Comparison of ENCODE assay signal across 9 cellular contexts in the genomic region with DNA sequence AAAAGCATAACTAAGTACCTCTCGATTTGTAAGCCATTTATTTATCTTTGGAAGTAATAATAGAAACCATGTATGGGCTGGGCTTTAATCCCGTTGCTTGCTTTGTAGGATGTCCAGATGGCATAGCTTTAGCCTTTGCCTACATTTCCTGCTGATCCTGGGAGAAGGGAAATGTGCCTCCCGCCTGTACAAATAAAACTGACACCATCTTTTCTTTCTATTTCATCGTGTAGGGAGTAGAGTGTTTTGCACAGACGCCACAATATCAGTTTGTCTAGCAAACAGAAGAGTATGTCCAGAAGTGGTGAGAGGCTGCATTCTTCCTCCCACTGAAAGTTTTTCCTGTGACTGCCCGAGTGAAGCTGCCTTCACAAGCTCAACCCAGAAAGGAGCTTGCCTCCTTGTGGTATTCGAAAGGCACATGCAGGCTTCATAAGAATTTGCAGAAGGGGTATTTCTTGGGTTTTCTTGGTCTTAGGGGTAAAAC. TPM values are rescaled to one million over a fixed set of nuclear protein-coding genes. Genes with fewer than 3 reads are reported as not detected.
A peak's percentile ranks its signal among the peaks of the same experiment; 100 is the strongest.
DNase-seq lines count a peak whose midpoint lies in the region; ATAC-seq and TF ChIP-seq lines count a peak whose summit lies in the region.
"Had no signal": no experiment of that assay in that cellular context is flagged by ENCODE, and none has a peak within 500 bp of the region (broad histone marks: within the 10 kb centered on the region; RNA-seq: fewer than 3 reads in every experiment).

No MANE protein-coding gene starts in this region.

- 10 to 30% methylated on average over 7 of the region's 7 CpGs for WGBS in lung, 2 donors
- 15% methylated on average over 7 of the region's 7 CpGs for whole genome bisulfite sequencing in prostate gland

- H3K9me3 Mint-ChIP-seq in T-cell, result no peaks in the 10 kb centered on the region

- H3K9me3 ChIP-seq in lung (ENCODE audit: control insufficient read depth in 2 of 2, insufficient read depth in 1 of 2, low read length in 1 of 2) (no peaks in the 10 kb centered on the region), prostate gland (no peaks in the 10 kb centered on the region)

- peaks cover 4 to 5% of the 10 kb centered on the region in 2 donors for H3K4me1 ChIP-seq in lung (ENCODE audit: control insufficient read depth in 2 of 2, insufficient read depth in 2 of 2, low read length in 2 of 2)
- H3K4me1 ChIP-seq in prostate gland (replicated peaks), result peaks cover 4% of the 10 kb centered on the region

- H3K4me3 Mint-ChIP-seq in T-cell, result no peak overlapping the region

- no peaks in the 10 kb centered on the region for H3K4me1 Mint-ChIP-seq in T-cell

- peak overlapping the region; percentile 29 for H3K4me3 ChIP-seq in AG04449 (ENCODE audit: low read depth, low read length)
- H3K4me3 ChIP-seq in coronary artery, result peak overlapping the region; percentile 43
- H3K4me3 ChIP-seq in lung, result no peak overlapping the region
- H3K4me3 ChIP-seq in prostate gland, result no peak overlapping the region

- no peaks in the 10 kb centered on the region for H3K27me3 Mint-ChIP-seq in T-cell

- no peak for TF ChIP-seq POLR2A in prostate gland (IDR thresholded peaks at IDR 0.05)

- POLR2A ChIA-PET in AG04449 (lab: Yijun Ruan, JAX) (interaction anchor here (0.6 to 1.0 kb wide), 3 partner anchors 67 to 114 kb away, joined by 3 read pairs; a partner anchor contains a TSS), T-cell (lab: Charles Lee) (interaction anchor here in 1 of 2 donors (0.6 kb wide), 2 partner anchors 10 to 14 kb away, joined by 3 to 8 read pairs; no protein-coding TSS in a partner anchor)

- H3K27ac ChIP-seq in coronary artery (peak overlapping the region; percentile 32 to 76), lung (ENCODE audit: low read depth in 1 of 2, low read length in 1 of 2) (peak overlapping the region; percentile 0 to 53), prostate gland (peak overlapping the region in 1 of 2 donors; percentile 19)

- DNase-seq in AG04449 (ENCODE audit: low read depth, low spot score) (peak; percentile 57), NCI-H146 treated with DMSO at 0.1 percent for 48 hours (lab: John Stamatoyannopoulos, UW; ENCODE audit: unreplicated experiment) (peak; percentile 28), coronary artery (ENCODE audit: low spot score) (no peak), lung (ENCODE audit: low spot score) (no peak), iPS-NIHi7 (ENCODE audit: extremely low spot score) (no peak), prostate gland (ENCODE audit: low spot score) (no peak), T-cell (no peak)
- DNase-seq: Karpas-422 had no signal

- TF ChIP-seq CTCF in AG04449 (IDR thresholded peaks at IDR 0.05; ENCODE audit: insufficient read depth, low read length, missing control alignments) (peak; percentile 46), coronary artery (IDR thresholded peaks at IDR 0.05) (peak; percentile 28), lung (IDR thresholded peaks at IDR 0.05; ENCODE audit: control extremely low read depth, extremely low read depth) (no peak), prostate gland (IDR thresholded peaks at IDR 0.05) (peak in 1 of 4 experiments; percentile 37)

- H3K36me3 Mint-ChIP-seq in T-cell, result peaks cover 9% of the 10 kb centered on the region

- H3K36me3 ChIP-seq in lung (ENCODE audit: control insufficient read depth in 2 of 2, insufficient read depth in 2 of 2, low read length in 2 of 2) (peaks cover 0 to 1% of the 10 kb centered on the region in 2 donors), prostate gland (no peaks in the 10 kb centered on the region)

- CTCF ChIA-PET in AG04449 (lab: Yijun Ruan, JAX) (interaction anchor here (0.7 to 3.7 kb wide), 12 partner anchors 9 to 114 kb away, joined by 3 to 17 read pairs (median 4); a partner anchor contains a TSS), T-cell (lab: Charles Lee) (interaction anchor here in 1 of 2 donors (1.0 kb wide), 1 partner anchor 9 kb away, joined by 3 read pairs; no protein-coding TSS in a partner anchor)

- no peaks in the 10 kb centered on the region for H3K27me3 ChIP-seq in lung (ENCODE audit: control insufficient read depth, insufficient read depth)
- no peaks in the 10 kb centered on the region for H3K27me3 ChIP-seq in prostate gland (replicated peaks; ENCODE audit: insufficient read depth)

- no peak overlapping the region for H3K27ac Mint-ChIP-seq in T-cell

- ATAC-seq in lung (ENCODE audit: insufficient read depth, low FRiP score) (peak; percentile 28), HG03432 (IDR thresholded peaks at IDR 0.05; ENCODE audit: unreplicated experiment) (no peak), T-cell (replicated peaks in 1 of 4) (no peak)

- intact Hi-C loops in prostate gland (cut with DNase I), result loop anchor here (5.0 kb wide), 1 partner anchor 87 kb away; no protein-coding TSS in a partner anchor

RNA-seq across cellular contexts. Expression of a gene that starts 24.7 kb away (rescaled TPM):
- total RNA-seq in lung (100 to 1,000 TPM; 104 to 181 TPM), prostate gland (100 to 1,000 TPM; 117 to 166 TPM), T-cell (10 to 100 TPM in 1 of 5 donors, 1 to 10 TPM in 4; 6.4 to 10.4 (median 6.6) TPM)
- polyA plus RNA-seq in lung, result 10 to 100 TPM; 39.3 to 43.2 TPM

Comparison
In these comparisons a context has a peak if more than half of its experiments do, and no peak if none do; other contexts are left out.
1. DNase-seq: peak in AG04449 (single experiment) and NCI-H146 treated with DMSO at 0.1 percent for 48 hours (single experiment); none in coronary artery (single experiment), lung (single experiment), iPS-NIHi7 (single experiment), prostate gland (single experiment) and T-cell (0 of 34).
2. H3K4me3 ChIP-seq: peak in AG04449 (single experiment) and coronary artery (single experiment); none in lung (single experiment) and prostate gland (0 of 2).
3. RNA of a gene that starts 24.7 kb away (total RNA-seq): 104 to 181 TPM in lung and 117 to 166 TPM in prostate gland; 6.4 to 10.4 TPM in T-cell; every median in the first group is over 4 times any median in the second.